In the genomic region with DNA sequence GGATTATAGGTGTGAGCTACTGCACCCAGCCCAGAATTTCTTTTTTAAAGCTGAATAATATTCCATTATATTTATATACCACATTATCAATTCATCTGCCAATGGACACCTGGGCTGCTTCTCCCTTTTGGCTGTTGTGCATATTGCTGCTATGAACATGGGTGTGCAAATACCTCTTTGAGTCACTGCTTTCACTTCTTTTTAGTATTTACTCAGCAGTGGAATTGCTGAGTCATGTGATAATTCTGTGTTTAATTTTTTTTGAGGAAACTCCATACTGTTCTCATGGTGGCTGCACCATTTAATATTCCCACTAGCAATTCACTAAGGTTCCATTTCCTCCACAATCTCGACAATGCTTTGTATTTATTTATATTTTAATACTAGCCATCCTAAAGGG, we compare ENCODE assay signal across 22 cellular contexts. TPM values are rescaled to one million over a fixed set of nuclear protein-coding genes. Genes with fewer than 3 reads are reported as not detected.
A peak's percentile ranks its signal among the peaks of the same experiment; 100 is the strongest.
DNase-seq lines count a peak whose midpoint lies in the region; ATAC-seq, FAIRE-seq and TF ChIP-seq lines count a peak whose summit lies in the region.
"Had no signal": no experiment of that assay in that cellular context is flagged by ENCODE, and none has a peak within 500 bp of the region (broad histone marks: within the 10 kb centered on the region; RNA-seq: fewer than 3 reads in every experiment).

No MANE protein-coding gene starts in this region.

- CTCF ChIA-PET in K562 (lab: Yijun Ruan, JAX; ENCODE audit: low intra/inter-chr PET ratio): no interaction called here

- DNase-seq in activated naive CD8-positive, alpha-beta T cell treated with anti-CD3 and anti-CD28 coated beads, Interleukin-2, amount 50 U/mL, for 24 hours: no peak
- DNase-seq in activated naive CD8-positive, alpha-beta T cell treated with anti-CD3 and anti-CD28 coated beads for 36 hours: no peak
- DNase-seq in MV-4-11 (lab: John Stamatoyannopoulos, UW) (peak; percentile 77), K562 (ENCODE audit: extremely low read depth in 1 of 4, low spot score in 3 of 4) (no peak), occipital lobe (lab: John Stamatoyannopoulos, UW) (no peak), NCI-H2171 treated with DMSO at 0.1 percent for 48 hours (lab: John Stamatoyannopoulos, UW) (no peak), RKO (ENCODE audit: low spot score) (no peak)
- DNase-seq: ACHN; anterior cingulate cortex; DMS79; gastrocnemius medialis; NCI-H1417; retina; stimulated activated naive CD4-positive, alpha-beta T cell; T-helper 1 cell; trophoblast cell had no signal

- peaks cover 2% of the 10 kb centered on the region for H3K4me1 Mint-ChIP-seq in activated naive CD8-positive, alpha-beta T cell treated with anti-CD3 and anti-CD28 coated beads, Interleukin-2, amount 50 U/mL, for 24 hours
- H3K4me1 Mint-ChIP-seq in activated naive CD8-positive, alpha-beta T cell treated with anti-CD3 and anti-CD28 coated beads for 36 hours: no peaks in the 10 kb centered on the region

- no peak overlapping the region for H3K4me2 ChIP-seq in K562 (ENCODE audit: insufficient read depth, low read length)
- H3K4me2 ChIP-seq: KMS-11 had no signal

- no peak for TF ChIP-seq EP300 in K562 (IDR thresholded peaks at IDR 0.05; ENCODE audit: low read length)

- H3K36me3 Mint-ChIP-seq in activated naive CD8-positive, alpha-beta T cell treated with anti-CD3 and anti-CD28 coated beads, Interleukin-2, amount 50 U/mL, for 24 hours (ENCODE audit: low read depth): peaks cover 11% of the 10 kb centered on the region
- H3K36me3 Mint-ChIP-seq in activated naive CD8-positive, alpha-beta T cell treated with anti-CD3 and anti-CD28 coated beads for 36 hours: peaks cover 14% of the 10 kb centered on the region

- in situ Hi-C loops in K562 (cut with MboI): no loop called here

- TF ChIP-seq CTCF in K562 (IDR thresholded peaks at IDR 0.05 in 2 of 3, conservative IDR thresholded peaks at IDR 0.05 in 1 of 3; ENCODE audit: insufficient read depth in 2 of 3, low read depth in 1 of 3, low read length in 3 of 3): no peak

- no peak overlapping the region for H3K4me3 ChIP-seq in K562
- H3K4me3 ChIP-seq: gastrocnemius medialis had no signal

- no peak for TF ChIP-seq POLR2A in K562 (conservative IDR thresholded peaks at IDR 0.05)

- H3K27ac Mint-ChIP-seq in activated naive CD8-positive, alpha-beta T cell treated with anti-CD3 and anti-CD28 coated beads, Interleukin-2, amount 50 U/mL, for 24 hours: no peak overlapping the region
- H3K27ac Mint-ChIP-seq in activated naive CD8-positive, alpha-beta T cell treated with anti-CD3 and anti-CD28 coated beads for 36 hours: no peak overlapping the region
- H3K27ac Mint-ChIP-seq: activated T-helper 2 cell treated with anti-CD3 and anti-CD28 coated beads, Interferon-gamma antibody, Interleukin-2, Interleukin-4, amounts not matched to agents 10 μg/mL and 5 μg/mL and 100 μg/mL, durations not matched to agents 14 hours and 24 hours and 36 hours; CD14-positive monocyte had no signal

- no peak overlapping the region for H3K9ac ChIP-seq in K562 (ENCODE audit: insufficient read depth in 1 of 2, low read depth in 2 of 2, low read length in 2 of 2)
- H3K9ac ChIP-seq: KMS-11 had no signal

- H3K9me3 Mint-ChIP-seq in activated naive CD8-positive, alpha-beta T cell treated with anti-CD3 and anti-CD28 coated beads, Interleukin-2, amount 50 U/mL, for 24 hours: peaks cover 6% of the 10 kb centered on the region
- no peaks in the 10 kb centered on the region for H3K9me3 Mint-ChIP-seq in activated naive CD8-positive, alpha-beta T cell treated with anti-CD3 and anti-CD28 coated beads for 36 hours
- H3K9me3 Mint-ChIP-seq: activated T-helper 2 cell treated with anti-CD3 and anti-CD28 coated beads, Interferon-gamma antibody, Interleukin-2, Interleukin-4, amounts not matched to agents 10 μg/mL and 5 μg/mL and 100 μg/mL, durations not matched to agents 14 hours and 24 hours and 36 hours had no signal

- H3K27me3 ChIP-seq in K562 (ENCODE audit: control insufficient read depth in 2 of 2, insufficient read depth in 2 of 2, low read length in 2 of 2): peaks cover 0 to 7% of the 10 kb centered on the region in 2 experiments; a peak in 2 of 5 replicates
- H3K27me3 ChIP-seq: gastrocnemius medialis had no signal

- no peaks in the 10 kb centered on the region for H3K4me1 ChIP-seq in K562 (replicated peaks in 1 of 2; ENCODE audit: control insufficient read depth in 2 of 2, insufficient read depth in 2 of 2, low read length in 2 of 2)
- H3K4me1 ChIP-seq: gastrocnemius medialis had no signal

- POLR2A ChIA-PET in K562 (lab: Yijun Ruan, JAX): no interaction called here

- H2AFZ ChIP-seq in K562 (ENCODE audit: low read depth, low read length): no peak overlapping the region

- no peak overlapping the region for H3K4me3 Mint-ChIP-seq in activated naive CD8-positive, alpha-beta T cell treated with anti-CD3 and anti-CD28 coated beads, Interleukin-2, amount 50 U/mL, for 24 hours
- no peak overlapping the region for H3K4me3 Mint-ChIP-seq in activated naive CD8-positive, alpha-beta T cell treated with anti-CD3 and anti-CD28 coated beads for 36 hours
- H3K4me3 Mint-ChIP-seq: CD14-positive monocyte had no signal

- no peaks in the 10 kb centered on the region for H3K9me1 ChIP-seq in K562 (ENCODE audit: control insufficient read depth, insufficient read depth, low read length)

- peaks cover 2% of the 10 kb centered on the region for H3K27me3 Mint-ChIP-seq in activated naive CD8-positive, alpha-beta T cell treated with anti-CD3 and anti-CD28 coated beads, Interleukin-2, amount 50 U/mL, for 24 hours
- no peaks in the 10 kb centered on the region for H3K27me3 Mint-ChIP-seq in activated naive CD8-positive, alpha-beta T cell treated with anti-CD3 and anti-CD28 coated beads for 36 hours

- intact Hi-C loops in K562 (cut with micrococcal nuclease): no loop called here

- TF ChIP-seq RAD21 in K562 (CRISPR knock-in tag; conservative IDR thresholded peaks at IDR 0.05 in 1 of 2, IDR thresholded peaks at IDR 0.05 in 1 of 2): no peak

- no peak for FAIRE-seq in K562 (lab: Jason Lieb, UNC)
- FAIRE-seq: colon had no signal

- H3K9me3 ChIP-seq in K562 (replicated peaks; ENCODE audit: control insufficient read depth, insufficient read depth, low read depth, low read length): no peaks in the 10 kb centered on the region
- H3K9me3 ChIP-seq: gastrocnemius medialis had no signal

- peak; percentile 36 for ATAC-seq in activated naive CD8-positive, alpha-beta T cell treated with anti-CD3 and anti-CD28 coated beads, Interleukin-2, amount 50 U/mL, for 24 hours
- peak; percentile 38; the same call in 1 of the 3 replicates for ATAC-seq in K562
- ATAC-seq in HG02981 (IDR thresholded peaks at IDR 0.05; ENCODE audit: unreplicated experiment): no peak
- ATAC-seq: gastrocnemius medialis had no signal

- no TSS peak for BruUV-seq in K562 (replicated peaks; lab: Mats Ljungman, UMichigan)

- no peak overlapping the region for H3K27ac ChIP-seq in K562 (ENCODE audit: extremely low read depth, low read depth, low read length)
- H3K27ac ChIP-seq: gastrocnemius medialis, KMS-11 had no signal

- H3K36me3 ChIP-seq in K562 (ENCODE audit: control insufficient read depth, insufficient read depth, low read length): no peaks in the 10 kb centered on the region

- 12% methylated on average over 1 of the region's 1 CpG for WGBS in K562 (ENCODE audit: insufficient coverage, low coverage, missing lambda C conversion rate)

- no peaks in the 10 kb centered on the region for H3K79me2 ChIP-seq in K562 (ENCODE audit: control insufficient read depth, insufficient read depth, low read length)

- H4K20me1 ChIP-seq in K562 (replicated peaks; ENCODE audit: control insufficient read depth, insufficient read depth, low read length): no peaks in the 10 kb centered on the region

RNA-seq across cellular contexts. Expression of a gene that starts 36.1 kb away (rescaled TPM):
- not detected for total RNA-seq in activated naive CD8-positive, alpha-beta T cell treated with anti-CD3 and anti-CD28 coated beads for 36 hours
- 0.09 and 0.46 TPM in 2 replicates for total RNA-seq in K562 (2011; cell fraction: chromatin; rRNA removed; ENCODE audit: low replicate concordance)
- 0.13 TPM in 1 of 2 replicates, not detected in the other for total RNA-seq in K562 (2011; cell fraction: nucleolus; rRNA removed)
- total RNA-seq in K562 (2011; cell fraction: nucleoplasm; rRNA removed): 0.07 TPM in 1 of 2 replicates, not detected in the other
- 0.04 and 0.05 TPM in 2 replicates for total RNA-seq in K562 (2014; rRNA removed)
- 0.06 and 0.07 TPM in 2 replicates for total RNA-seq in K562 (2014; rRNA removed; fragmentation: Illumina TruSeq; extraction: Trizol)
- 0.07 and 0.08 TPM in 2 replicates for total RNA-seq in K562 (2015; rRNA removed; fragmentation: Illumina TruSeq; extraction: Trizol)
- total RNA-seq in K562 (2021): 0.07 TPM in 1 of 2 replicates, not detected in the other
- polyA plus RNA-seq in K562 (2011; rRNA removed): 0.06 and 0.07 TPM in 2 replicates
- polyA plus RNA-seq in K562 (2011; cell fraction: cytosol; rRNA removed): not detected in 2 replicates
- polyA plus RNA-seq in K562 (2011; cell fraction: nucleus; rRNA removed): 0.04 TPM in 1 of 2 replicates, not detected in the other
- 0.04 and 0.05 TPM in 2 replicates for polyA plus RNA-seq in K562 (2012)
- polyA plus RNA-seq in K562 (2014; fragmentation: Illumina TruSeq; extraction: Trizol): 0.03 and 0.09 TPM in 2 replicates
- polyA plus RNA-seq in K562 (2014; fragmentation: Nextera tagmentation; extraction: Ambion mirVana): under 1 TPM in 1 of 2 experiments, not detected in 1; 0.01 TPM
- polyA plus RNA-seq in K562 (2014; rRNA removed): not detected in 2 replicates
- 0.11 and 0.15 TPM in 2 replicates for polyA minus RNA-seq in K562 (2011; rRNA and poly(A)+ RNA removed)
- not detected in 2 replicates for polyA minus RNA-seq in K562 (2011; cell fraction: cytosol; rRNA and poly(A)+ RNA removed)
- polyA minus RNA-seq in K562 (2011; cell fraction: nucleus; rRNA and poly(A)+ RNA removed): 0.13 TPM in 1 of 2 replicates, not detected in the other
- total RNA-seq in occipital lobe: 0.16 TPM
- total RNA-seq: mononuclear cell had no signal
- polyA plus RNA-seq: CD14-positive monocyte had no signal

RNA-seq across cellular contexts. Expression of a gene that starts 36.5 kb away (rescaled TPM):
- total RNA-seq in activated naive CD8-positive, alpha-beta T cell treated with anti-CD3 and anti-CD28 coated beads for 36 hours: 10 to 100 TPM; 75.3 to 91.0 TPM
- 9.4 and 24.4 TPM in 2 replicates for total RNA-seq in K562 (2011; cell fraction: chromatin; rRNA removed; ENCODE audit: low replicate concordance)
- total RNA-seq in K562 (2011; cell fraction: nucleolus; rRNA removed): 3.7 and 5.7 TPM in 2 replicates
- total RNA-seq in K562 (2011; cell fraction: nucleoplasm; rRNA removed): 12.1 and 27.2 TPM in 2 replicates
- total RNA-seq in K562 (2014; rRNA removed) (49.0 and 54.0 TPM in 2 replicates), K562 (2014; rRNA removed; fragmentation: Illumina TruSeq; extraction: Trizol) (42.9 and 48.2 TPM in 2 replicates), K562 (2015; rRNA removed; fragmentation: Illumina TruSeq; extraction: Trizol) (40.4 and 41.1 TPM in 2 replicates), K562 (2021) (90.3 and 98.4 TPM in 2 replicates), occipital lobe (42.1 TPM)
- polyA plus RNA-seq in K562 (2011; rRNA removed) (86.3 and 114 TPM in 2 replicates), K562 (2014; fragmentation: Illumina TruSeq; extraction: Trizol) (67.0 and 102 TPM in 2 replicates), K562 (2014; fragmentation: Nextera tagmentation; extraction: Ambion mirVana) (100 to 1,000 TPM; 411 to 424 TPM), K562 (2014; rRNA removed) (143 and 151 TPM in 2 replicates)
- polyA plus RNA-seq in K562 (2011; cell fraction: cytosol; rRNA removed): 73.5 and 77.0 TPM in 2 replicates
- 24.4 and 26.1 TPM in 2 replicates for polyA plus RNA-seq in K562 (2011; cell fraction: nucleus; rRNA removed)
- 59.9 and 96.6 TPM in 2 replicates for polyA plus RNA-seq in K562 (2012)
- polyA minus RNA-seq in K562 (2011; rRNA and poly(A)+ RNA removed): 68.5 and 68.8 TPM in 2 replicates
- polyA minus RNA-seq in K562 (2011; cell fraction: cytosol; rRNA and poly(A)+ RNA removed): 22.9 and 27.5 TPM in 2 replicates
- 3.6 and 8.4 TPM in 2 replicates for polyA minus RNA-seq in K562 (2011; cell fraction: nucleus; rRNA and poly(A)+ RNA removed)

RNA-seq across cellular contexts. Expression of a gene that starts 39.4 kb away (rescaled TPM):
- 10 to 100 TPM; 41.9 to 44.8 TPM for total RNA-seq in activated naive CD8-positive, alpha-beta T cell treated with anti-CD3 and anti-CD28 coated beads for 36 hours
- total RNA-seq in K562 (2011; cell fraction: chromatin; rRNA removed; ENCODE audit: low replicate concordance): 28.3 and 36.3 TPM in 2 replicates
- 12.5 and 14.3 TPM in 2 replicates for total RNA-seq in K562 (2011; cell fraction: nucleolus; rRNA removed)
- total RNA-seq in K562 (2011; cell fraction: nucleoplasm; rRNA removed): 16.5 and 16.6 TPM in 2 replicates
- total RNA-seq in K562 (2014; rRNA removed): 34.7 and 46.8 TPM in 2 replicates
- total RNA-seq in K562 (2014; rRNA removed; fragmentation: Illumina TruSeq; extraction: Trizol): 38.9 and 41.7 TPM in 2 replicates
- 46.9 and 48.2 TPM in 2 replicates for total RNA-seq in K562 (2015; rRNA removed; fragmentation: Illumina TruSeq; extraction: Trizol)
- 41.3 and 44.4 TPM in 2 replicates for total RNA-seq in K562 (2021)
- 15.1 and 19.8 TPM in 2 replicates for polyA plus RNA-seq in K562 (2011; rRNA removed)
- 14.7 and 18.6 TPM in 2 replicates for polyA plus RNA-seq in K562 (2011; cell fraction: cytosol; rRNA removed)
- 15.4 and 22.1 TPM in 2 replicates for polyA plus RNA-seq in K562 (2011; cell fraction: nucleus; rRNA removed)
- 12.7 and 19.7 TPM in 2 replicates for polyA plus RNA-seq in K562 (2012)
- 28.4 and 36.8 TPM in 2 replicates for polyA plus RNA-seq in K562 (2014; fragmentation: Illumina TruSeq; extraction: Trizol)
- polyA plus RNA-seq in K562 (2014; fragmentation: Nextera tagmentation; extraction: Ambion mirVana): 10 to 100 TPM; 10.3 to 15.0 TPM
- 19.9 and 22.6 TPM in 2 replicates for polyA plus RNA-seq in K562 (2014; rRNA removed)
- 37.3 and 43.7 TPM in 2 replicates for polyA minus RNA-seq in K562 (2011; rRNA and poly(A)+ RNA removed)
- 22.1 and 34.6 TPM in 2 replicates for polyA minus RNA-seq in K562 (2011; cell fraction: cytosol; rRNA and poly(A)+ RNA removed)
- polyA minus RNA-seq in K562 (2011; cell fraction: nucleus; rRNA and poly(A)+ RNA removed): 11.2 and 15.7 TPM in 2 replicates
- total RNA-seq in occipital lobe: 23.1 TPM
